17 cellular contexts compared by ENCODE assay signal in the genomic region with DNA sequence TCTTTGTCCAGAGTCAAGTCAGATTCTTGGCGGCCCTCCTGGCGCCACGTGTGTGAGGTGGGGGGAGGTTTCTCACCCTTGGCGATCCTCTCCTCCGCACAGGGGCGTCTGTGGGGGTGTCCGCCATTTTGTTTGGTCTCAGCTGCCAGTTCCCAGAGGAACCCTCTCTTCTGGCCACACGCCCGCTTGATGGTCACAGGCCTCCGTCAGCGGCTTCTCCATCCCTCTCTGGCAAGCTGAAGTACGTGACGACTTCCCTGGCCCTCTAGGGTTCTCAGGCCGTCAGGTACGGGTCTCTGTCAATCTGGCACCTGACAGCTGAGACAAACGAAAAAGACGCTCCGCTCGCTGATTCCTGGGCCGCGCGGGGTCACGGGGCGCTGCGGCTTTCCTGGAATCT.
DNase-seq lines count a peak whose midpoint lies in the region; ATAC-seq and TF ChIP-seq lines count a peak whose summit lies in the region.
"Had no signal": no experiment of that assay in that cellular context is flagged by ENCODE, and none has a peak within 500 bp of the region (broad histone marks: within the 10 kb centered on the region; RNA-seq: fewer than 3 reads in every experiment).

No MANE protein-coding gene starts in this region.

- H3K27me3 ChIP-seq in breast epithelium (no peaks in the 10 kb centered on the region), adipocyte (replicated peaks; ENCODE audit: control insufficient read depth, insufficient read depth, low read length) (no peaks in the 10 kb centered on the region), neuronal stem cell (ENCODE audit: control insufficient read depth in 3 of 3, insufficient read depth in 3 of 3, low read depth in 1 of 3, low read length in 3 of 3) (no peaks in the 10 kb centered on the region), smooth muscle cell (ENCODE audit: low read depth) (no peaks in the 10 kb centered on the region)

- H3K4me1 Mint-ChIP-seq in MCF 10A (ENCODE audit: insufficient read depth, unreplicated experiment) (no peaks in the 10 kb centered on the region), osteocyte (ENCODE audit: unreplicated experiment) (peaks cover 19% of the 10 kb centered on the region)
- H3K4me1 Mint-ChIP-seq: B cell had no signal

- no peak overlapping the region for H3K4me2 ChIP-seq in neuronal stem cell (ENCODE audit: insufficient read depth, low read length, poor library complexity, severe bottlenecking)
- H3K4me2 ChIP-seq in smooth muscle cell, result no peak overlapping the region

- WGBS in neuronal stem cell (ENCODE audit: extremely low coverage in 2 of 2, insufficient read length in 2 of 2, insufficient replicate concordance in 1 of 2), 2 donors, result no CpG with 5 or more reads among the region's 25 CpGs
- WGBS in smooth muscle cell (ENCODE audit: low lambda C conversion rate), result 96% methylated on average over 25 of the region's 25 CpGs

- H3K4me3 Mint-ChIP-seq in MCF 10A (ENCODE audit: unreplicated experiment) (no peak overlapping the region), osteocyte (ENCODE audit: unreplicated experiment) (no peak overlapping the region)
- H3K4me3 Mint-ChIP-seq: B cell; CD4-positive, alpha-beta T cell had no signal

- no peak overlapping the region for H3K23ac ChIP-seq in neuronal stem cell (ENCODE audit: low read depth, low read length, poor library complexity)

- POLR2A ChIA-PET in MCF 10A (lab: Yijun Ruan, JAX), result no interaction called here

- no peak overlapping the region for H4K91ac ChIP-seq in neuronal stem cell (ENCODE audit: low read depth, low read length, poor library complexity)

- H3K36me3 Mint-ChIP-seq in MCF 10A (ENCODE audit: insufficient read depth, unreplicated experiment) (no peaks in the 10 kb centered on the region), osteocyte (ENCODE audit: unreplicated experiment) (no peaks in the 10 kb centered on the region)

- TF ChIP-seq CTCF in breast epithelium (IDR thresholded peaks at IDR 0.05), result no peak
- TF ChIP-seq CTCF in MCF 10A (IDR thresholded peaks at IDR 0.05; ENCODE audit: unreplicated experiment), result no peak
- TF ChIP-seq CTCF in smooth muscle cell (IDR thresholded peaks at IDR 0.05; ENCODE audit: borderline replicate concordance, insufficient read depth, poor library complexity, severe bottlenecking), result no peak
- no peak for TF ChIP-seq CTCF in osteocyte (IDR thresholded peaks at IDR 0.05)

- H2BK5ac ChIP-seq in neuronal stem cell (ENCODE audit: low read length), result no peak overlapping the region

- H3K4me3 ChIP-seq in breast epithelium (peak overlapping the region in 2 of 3 donors; percentile 30 to 48), adipocyte (ENCODE audit: low read length) (peak overlapping the region; percentile 70), neuronal stem cell (ENCODE audit: low read length in 2 of 2) (no peak overlapping the region), smooth muscle cell (no peak overlapping the region)
- H3K4me3 ChIP-seq: GM23248 had no signal

- peak overlapping the region; percentile 26 for H2BK15ac ChIP-seq in neuronal stem cell (ENCODE audit: low read length)

- H3K9me3 Mint-ChIP-seq in MCF 10A (ENCODE audit: unreplicated experiment), result peaks cover 4% of the 10 kb centered on the region
- no peaks in the 10 kb centered on the region for H3K9me3 Mint-ChIP-seq in osteocyte (ENCODE audit: unreplicated experiment)

- DNase-seq in breast epithelium (ENCODE audit: low spot score in 2 of 2) (no peak), MCF 10A (ENCODE audit: unreplicated experiment) (no peak), adipocyte (ENCODE audit: low read depth) (no peak), neuronal stem cell (ENCODE audit: low spot score) (no peak), smooth muscle cell (lab: John Stamatoyannopoulos, UW; ENCODE audit: unreplicated experiment) (no peak), osteocyte (ENCODE audit: extremely low spot score, unreplicated experiment) (no peak)
- DNase-seq: ACHN; C1 segment of cervical spinal cord; CD4-positive, alpha-beta T cell; DMS79; EL; GM23248; H7 had no signal

- H2AK5ac ChIP-seq in neuronal stem cell (ENCODE audit: low read depth, low read length), result no peak overlapping the region

- intact Hi-C loops in breast epithelium (cut with DNase I; ENCODE audit: low total_unique reads), result no loop called here
- intact Hi-C loops in MCF 10A (cut with micrococcal nuclease), result no loop called here

- no peak overlapping the region for H2AFZ ChIP-seq in neuronal stem cell (ENCODE audit: low read length)
- H2AFZ ChIP-seq in smooth muscle cell (ENCODE audit: low read depth), result no peak overlapping the region
- H2AFZ ChIP-seq: GM23248 had no signal

- no peak overlapping the region for H3K4ac ChIP-seq in neuronal stem cell (ENCODE audit: low read length)

- H3K27ac Mint-ChIP-seq in MCF 10A (ENCODE audit: low read depth, unreplicated experiment) (no peak overlapping the region), osteocyte (ENCODE audit: unreplicated experiment) (no peak overlapping the region)
- H3K27ac Mint-ChIP-seq: B cell; CD4-positive, alpha-beta T cell had no signal

- no peak overlapping the region for H3K9ac ChIP-seq in adipocyte (ENCODE audit: low read length)
- no peak overlapping the region for H3K9ac ChIP-seq in neuronal stem cell (ENCODE audit: low read depth, low read length, poor library complexity)
- no peak overlapping the region for H3K9ac ChIP-seq in smooth muscle cell (ENCODE audit: low read depth)
- H3K9ac ChIP-seq: GM23248 had no signal

- H3K27me3 Mint-ChIP-seq in MCF 10A (ENCODE audit: insufficient read depth, unreplicated experiment) (no peaks in the 10 kb centered on the region), osteocyte (ENCODE audit: unreplicated experiment) (no peaks in the 10 kb centered on the region)
- H3K27me3 Mint-ChIP-seq: B cell; CD4-positive, alpha-beta T cell had no signal

- BruUV-seq in MCF 10A (replicated peaks; lab: Mats Ljungman, UMichigan), result no TSS peak

- peak overlapping the region; percentile 71 for H3K14ac ChIP-seq in neuronal stem cell (ENCODE audit: low read length)

- CTCF ChIA-PET in MCF 10A (lab: Yijun Ruan, JAX), result no interaction called here

- peak overlapping the region; percentile 80 for H3K18ac ChIP-seq in neuronal stem cell (ENCODE audit: low read length)

- ATAC-seq in HG02885 (IDR thresholded peaks at IDR 0.05; ENCODE audit: poor library complexity, unreplicated experiment), result no peak
- ATAC-seq: HepG2 had no signal

- H3K4me1 ChIP-seq in breast epithelium, result no peaks in the 10 kb centered on the region
- H3K4me1 ChIP-seq in adipocyte (ENCODE audit: control insufficient read depth, insufficient read depth, low read length), result peaks cover 40% of the 10 kb centered on the region
- no peaks in the 10 kb centered on the region for H3K4me1 ChIP-seq in neuronal stem cell (ENCODE audit: control insufficient read depth in 2 of 2, insufficient read depth in 1 of 2, low read depth in 1 of 2, low read length in 2 of 2)
- peaks cover 7% of the 10 kb centered on the region for H3K4me1 ChIP-seq in smooth muscle cell (ENCODE audit: low read depth)

- peaks cover 9% of the 10 kb centered on the region for H4K20me1 ChIP-seq in smooth muscle cell (ENCODE audit: low read depth)

- no peaks in the 10 kb centered on the region for H3F3A ChIP-seq in smooth muscle cell (ENCODE audit: low read depth)

- no peak overlapping the region for H2BK120ac ChIP-seq in neuronal stem cell (ENCODE audit: low read depth, low read length)

- H3K79me1 ChIP-seq in neuronal stem cell (ENCODE audit: low read depth, low read length), result no peaks in the 10 kb centered on the region

- H3K79me2 ChIP-seq in smooth muscle cell (ENCODE audit: low read depth), result no peaks in the 10 kb centered on the region

- H4K8ac ChIP-seq in neuronal stem cell (ENCODE audit: low read depth, low read length), result peak overlapping the region; percentile 43

- H2BK12ac ChIP-seq in neuronal stem cell (ENCODE audit: low read length), result no peak overlapping the region

- H3K9me3 ChIP-seq in breast epithelium (no peaks in the 10 kb centered on the region), adipocyte (ENCODE audit: control insufficient read depth, low read length) (no peaks in the 10 kb centered on the region), neuronal stem cell (replicated peaks in 1 of 2; ENCODE audit: control insufficient read depth in 2 of 2, insufficient read depth in 1 of 2, low read depth in 1 of 2, low read length in 2 of 2) (peaks cover 0 to 4% of the 10 kb centered on the region in 2 donors), smooth muscle cell (replicated peaks; ENCODE audit: low read depth) (no peaks in the 10 kb centered on the region)

- peak overlapping the region; percentile 35 to 76 for H3K27ac ChIP-seq in breast epithelium
- H3K27ac ChIP-seq in neuronal stem cell (replicated peaks; ENCODE audit: low read length), result no peak overlapping the region
- H3K27ac ChIP-seq in smooth muscle cell (ENCODE audit: low read depth), result no peak overlapping the region
- H3K27ac ChIP-seq: 22Rv1, GM23248 had no signal

- no peaks in the 10 kb centered on the region for H3K36me3 ChIP-seq in breast epithelium
- no peaks in the 10 kb centered on the region for H3K36me3 ChIP-seq in adipocyte (ENCODE audit: control insufficient read depth, insufficient read depth, low read length, severe bottlenecking)
- H3K36me3 ChIP-seq in neuronal stem cell (replicated peaks in 1 of 2; ENCODE audit: control insufficient read depth in 2 of 2, insufficient read depth in 2 of 2, low read length in 2 of 2), result no peaks in the 10 kb centered on the region
- H3K36me3 ChIP-seq in smooth muscle cell (ENCODE audit: low read depth), result no peaks in the 10 kb centered on the region

- no peak for TF ChIP-seq POLR2A in breast epithelium (IDR thresholded peaks at IDR 0.05)

Comparison
In these comparisons a context has a peak if more than half of its experiments do, and no peak if none do; other contexts are left out.
1. H3K27ac ChIP-seq: peak in breast epithelium (2 of 2); none in neuronal stem cell (single experiment) and smooth muscle cell (single experiment).
2. H3K4me3 ChIP-seq: peak in breast epithelium (2 of 3) and adipocyte (single experiment); none in neuronal stem cell (0 of 2) and smooth muscle cell (single experiment).